Comparison of ENCODE assay signal across 8 cellular contexts in genomic region chr9:136808781-136809158, GRCh38. TPM values are rescaled to one million over a fixed set of nuclear protein-coding genes. Genes with fewer than 3 reads are reported as not detected.
DNase-seq lines count a peak whose midpoint lies in the region; ATAC-seq and TF ChIP-seq lines count a peak whose summit lies in the region.

No MANE protein-coding gene starts in this region.

- intact Hi-C loops in PC-9 (cut with micrococcal nuclease; ENCODE audit: unreplicated experiment) = no loop called here

- peaks cover 20% of the 10 kb centered on the region for H3K4me1 Mint-ChIP-seq in endodermal cell

- H3K9me3 Mint-ChIP-seq in endodermal cell = no peaks in the 10 kb centered on the region

- H2AFZ ChIP-seq in PC-9 = peak overlapping the region; percentile 81
- no peak overlapping the region for H2AFZ ChIP-seq in neuron (ENCODE audit: low read depth, low read length)

- H3K9me3 ChIP-seq in PC-9 (ENCODE audit: insufficient read depth, low read depth) (no peaks in the 10 kb centered on the region), endodermal cell (ENCODE audit: control insufficient read depth, low read length) (no peaks in the 10 kb centered on the region), neuron (ENCODE audit: low read length) (no peaks in the 10 kb centered on the region)

- H3K27me3 Mint-ChIP-seq in endodermal cell (ENCODE audit: insufficient read depth) = peaks cover 6% of the 10 kb centered on the region

- TF ChIP-seq CTCF in PC-9 (conservative IDR thresholded peaks at IDR 0.05) (no peak), endodermal cell (conservative IDR thresholded peaks at IDR 0.05) (no peak)

- H3K27me3 ChIP-seq in PC-9 (ENCODE audit: insufficient read depth, low read depth) = no peaks in the 10 kb centered on the region
- H3K27me3 ChIP-seq in endodermal cell (ENCODE audit: control insufficient read depth, insufficient read depth, low read length, poor library complexity, severe bottlenecking) = no peaks in the 10 kb centered on the region
- H3K27me3 ChIP-seq in neuron (ENCODE audit: insufficient read depth, low read length) = no peaks in the 10 kb centered on the region

- CTCF ChIA-PET in PC-9 (lab: Charles Lee) = interaction anchor here (0.6 kb wide), 1 partner anchor 226 kb away, joined by 5 read pairs; no protein-coding TSS in a partner anchor

- peak overlapping the region; percentile 74 for H3K9ac ChIP-seq in endodermal cell (ENCODE audit: extremely low read depth, low read length, poor library complexity, severe bottlenecking)

- peak overlapping the region; percentile 70 for H3K4me3 Mint-ChIP-seq in endodermal cell

- ATAC-seq in GM21447 (IDR thresholded peaks at IDR 0.05; ENCODE audit: unreplicated experiment) = no peak
- ATAC-seq in HG02852 (IDR thresholded peaks at IDR 0.05; ENCODE audit: unreplicated experiment) = no peak

- H3F3A ChIP-seq in PC-9 (ENCODE audit: insufficient read depth, low read depth) = peaks cover under 1% of the 10 kb centered on the region; the same call in 1 of the 2 replicates

- H3K9me2 ChIP-seq in PC-9 (ENCODE audit: insufficient read depth) = no peaks in the 10 kb centered on the region

- H4K20me1 ChIP-seq in PC-9 (ENCODE audit: insufficient read depth) = peaks cover 10% of the 10 kb centered on the region; the same call in 1 of the 2 replicates

- H3K36me3 Mint-ChIP-seq in endodermal cell (ENCODE audit: low read depth) = peaks cover 58% of the 10 kb centered on the region

- peak; percentile 60 for DNase-seq in DMS 273 (lab: John Stamatoyannopoulos, UW; ENCODE audit: unreplicated experiment)
- no peak for DNase-seq in DMS 273 treated with DMSO at 0.1 percent for 48 hours (lab: John Stamatoyannopoulos, UW)
- DNase-seq in PC-9 = no peak
- no peak for DNase-seq in endodermal cell
- DNase-seq in NCI-H187 (lab: John Stamatoyannopoulos, UW) = no peak

- H3K36me3 ChIP-seq in PC-9 (ENCODE audit: low read depth) = peaks cover 5% of the 10 kb centered on the region; the same call in 1 of the 2 replicates
- peaks cover 50% of the 10 kb centered on the region for H3K36me3 ChIP-seq in endodermal cell (ENCODE audit: control insufficient read depth, insufficient read depth, low read length)
- H3K36me3 ChIP-seq in neuron (ENCODE audit: insufficient read depth, low read length) = peaks cover 33% of the 10 kb centered on the region

- WGBS in endodermal cell (ENCODE audit: insufficient coverage in 1 of 2, insufficient read length in 1 of 2), 2 experiments = 7 to 12% methylated on average over 14 of the region's 14 CpGs

- BruUV-seq in PC-9 (replicated peaks; lab: Mats Ljungman, UMichigan) = no TSS peak

- peak overlapping the region; percentile 96 for H3K4me2 ChIP-seq in PC-9

- H3K79me2 ChIP-seq in PC-9 (ENCODE audit: low read depth) = peaks cover 39% of the 10 kb centered on the region

- peak overlapping the region; percentile 96 for H3K4me3 ChIP-seq in PC-9
- peak overlapping the region; percentile 92 for H3K4me3 ChIP-seq in endodermal cell (ENCODE audit: low read length)
- H3K4me3 ChIP-seq in neuron (ENCODE audit: low read length) = peak overlapping the region; percentile 97

- H3K4me1 ChIP-seq in PC-9 (replicated peaks; ENCODE audit: insufficient read depth) (peaks cover 19% of the 10 kb centered on the region), endodermal cell (ENCODE audit: control insufficient read depth, insufficient read depth, low read length) (peaks cover 5% of the 10 kb centered on the region), neuron (ENCODE audit: insufficient read depth, low read length) (peaks cover 27% of the 10 kb centered on the region)

- POLR2A ChIA-PET in PC-9 (lab: Charles Lee; ENCODE audit: unreplicated experiment) = no interaction called here

- no peak overlapping the region for H3K27ac ChIP-seq in PC-9
- H3K27ac ChIP-seq in endodermal cell (ENCODE audit: low read depth, low read length) = no peak overlapping the region

- H3K27ac Mint-ChIP-seq in endodermal cell = peak overlapping the region; percentile 84

RNA-seq across cellular contexts. Expression of gene RABL6, which starts 1.0 kb away (rescaled TPM):
- 116 and 136 TPM in 2 replicates for total RNA-seq in PC-9 (2021)
- total RNA-seq in endodermal cell = 100 to 1,000 TPM; 159 to 206 TPM
- polyA plus RNA-seq in endodermal cell (2013, experiment 1 of 2) = 128 TPM
- 116 TPM for polyA plus RNA-seq in endodermal cell (2013, experiment 2 of 2)

RNA-seq across cellular contexts. Expression of gene CCDC183, which starts 12.6 kb away (rescaled TPM):
- 3.6 and 5.3 TPM in 2 replicates for total RNA-seq in PC-9 (2021)
- total RNA-seq in endodermal cell = 10 to 100 TPM; 10.9 to 13.4 TPM
- polyA plus RNA-seq in endodermal cell (2013, experiment 1 of 2) = 4.6 TPM
- polyA plus RNA-seq in endodermal cell (2013, experiment 2 of 2) = 5.1 TPM

RNA-seq across cellular contexts. Expression of gene TMEM141, which starts 17.6 kb away (rescaled TPM):
- total RNA-seq in PC-9 (2021) (83.6 and 124 TPM in 2 replicates), endodermal cell (100 to 1,000 TPM; 215 to 339 TPM)
- polyA plus RNA-seq in endodermal cell (2013, experiment 1 of 2) = 60.9 TPM
- polyA plus RNA-seq in endodermal cell (2013, experiment 2 of 2) = 57.1 TPM

RNA-seq across cellular contexts. Expression of gene AJM1, which starts 33.5 kb away (rescaled TPM):
- total RNA-seq in PC-9 (2021) = 5.3 and 5.9 TPM in 2 replicates
- 1 to 10 TPM; 1.4 to 3.5 TPM for total RNA-seq in endodermal cell
- polyA plus RNA-seq in endodermal cell (2013, experiment 1 of 2) = 1.9 TPM
- 1.7 TPM for polyA plus RNA-seq in endodermal cell (2013, experiment 2 of 2)

RNA-seq across cellular contexts. Expression of gene PHPT1, which starts 40.4 kb away (rescaled TPM):
- total RNA-seq in PC-9 (2021) (112 and 114 TPM in 2 replicates), endodermal cell (100 to 1,000 TPM; 107 to 122 TPM)
- polyA plus RNA-seq in endodermal cell (2013, experiment 1 of 2) = 171 TPM
- polyA plus RNA-seq in endodermal cell (2013, experiment 2 of 2) = 174 TPM
